1 cellular context compared by ENCODE assay signal in genomic region chr7:157250605-157251228, GRCh38.
TF ChIP-seq lines count a peak whose summit lies in the region.

No MANE protein-coding gene starts in this region.

TF ChIP-seq in HepG2, 621 proteins besides CTCF, POLR2A, EP300 and RAD21 (continued from another document):
- TF ChIP-seq STAG1 (CRISPR knock-in tag; IDR thresholded peaks at IDR 0.05) (peak; percentile 47), MAX (IDR thresholded peaks at IDR 0.05) (no peak), SETDB1 (CRISPR knock-in tag; IDR thresholded peaks at IDR 0.05; ENCODE audit: borderline replicate concordance) (no peak), ZBTB38 (CRISPR knock-in tag; IDR thresholded peaks at IDR 0.05) (peak; percentile 42; the same call in 1 of the 2 replicates), SMARCE1 (IDR thresholded peaks at IDR 0.05; ENCODE audit: borderline replicate concordance) (no peak), AHR (CRISPR knock-in tag; IDR thresholded peaks at IDR 0.05) (no peak), SMC3 (IDR thresholded peaks at IDR 0.05; ENCODE audit: low read length) (peak; percentile 61), WIZ (CRISPR knock-in tag; IDR thresholded peaks at IDR 0.05) (no peak)
TF ChIP-seq in HepG2: peak in this region for 7.
